ENCODE assay signal across 1 cellular context in the genomic region with DNA sequence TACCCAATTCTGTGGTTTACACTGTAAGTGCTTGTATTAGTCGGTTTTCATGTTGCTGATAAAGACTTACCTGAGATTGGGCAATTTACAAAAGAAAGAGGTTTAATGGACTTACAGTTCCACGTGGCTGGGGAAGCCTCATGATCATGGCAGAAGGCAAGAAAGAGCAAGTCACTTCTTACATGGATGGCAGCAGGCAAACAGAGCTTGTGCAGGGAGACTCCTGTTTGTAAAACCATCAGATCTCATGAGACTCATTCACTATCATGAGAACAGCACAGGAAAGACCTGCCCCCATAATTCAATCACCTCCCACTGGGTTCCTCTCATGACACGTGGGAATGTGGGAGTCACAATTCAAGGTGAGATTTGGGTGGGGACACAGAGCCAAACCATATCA.
TF ChIP-seq lines count a peak whose summit lies in the region.

No MANE protein-coding gene starts in this region.

TF ChIP-seq in HEK293, 187 proteins besides CTCF, POLR2A, EP300 and RAD21 (continued from another document):
- TF ChIP-seq, protein P1, sequence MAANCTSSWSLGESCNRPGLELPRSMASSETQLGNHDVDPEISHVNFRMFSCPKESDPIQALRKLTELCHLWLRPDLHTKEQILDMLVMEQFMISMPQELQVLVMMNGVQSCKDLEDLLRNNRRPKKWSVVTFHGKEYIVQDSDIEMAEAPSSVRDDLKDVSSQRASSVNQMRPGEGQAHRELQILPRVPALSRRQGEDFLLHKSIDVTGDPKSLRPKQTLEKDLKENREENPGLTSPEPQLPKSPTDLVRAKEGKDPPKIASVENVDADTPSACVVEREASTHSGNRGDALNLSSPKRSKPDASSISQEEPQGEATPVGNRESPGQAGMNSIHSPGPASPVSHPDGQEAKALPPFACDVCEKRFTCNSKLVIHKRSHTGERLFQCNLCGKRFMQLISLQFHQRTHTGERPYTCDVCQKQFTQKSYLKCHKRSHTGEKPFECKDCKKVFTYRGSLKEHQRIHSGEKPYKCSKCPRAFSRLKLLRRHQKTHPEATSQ (tag by site-specific recombination; IDR thresholded peaks at IDR 0.05), result peak; percentile 65; the same call in 1 of the 2 replicates
